Comparison of ENCODE assay signal across 27 cellular contexts in genomic region chr16:46562979-46563378, GRCh38.
"Had no signal": no experiment of that assay in that cellular context is flagged by ENCODE, and none has a peak within 500 bp of the region (broad histone marks: within the 10 kb centered on the region; RNA-seq: fewer than 3 reads in every experiment).

No MANE protein-coding gene starts in this region.

- H3K4me1 ChIP-seq: colonic mucosa, esophagus muscularis mucosa, esophagus squamous epithelium, foreskin keratinocyte, gastrocnemius medialis, gastroesophageal sphincter, heart left ventricle, heart right ventricle had no signal

- ATAC-seq: effector memory CD8-positive, alpha-beta T cell; esophagus mucosa; foreskin keratinocyte; gastrocnemius medialis; gastroesophageal sphincter; heart left ventricle; heart right ventricle had no signal

- H3K4me3 ChIP-seq: colonic mucosa, coronary artery, dorsolateral prefrontal cortex, esophagus muscularis mucosa, esophagus squamous epithelium, gastrocnemius medialis, gastroesophageal sphincter, heart left ventricle, heart right ventricle had no signal

- DNase-seq: colonic mucosa; cortex of kidney; dermis blood vessel endothelial cell; dorsolateral prefrontal cortex; effector CD4-positive, alpha-beta T cell; effector CD8-positive, alpha-beta T cell; effector memory CD4-positive, alpha-beta T cell; effector memory CD8-positive, alpha-beta T cell; endodermal cell; erythroblast; esophagus squamous epithelium; foreskin fibroblast; foreskin keratinocyte; foreskin melanocyte; gastrocnemius medialis; glutamatergic neuron; head of caudate nucleus; heart left ventricle; heart right ventricle had no signal

- H3K27ac ChIP-seq: colonic mucosa, coronary artery, dorsolateral prefrontal cortex, epithelial cell of prostate, esophagus muscularis mucosa, esophagus squamous epithelium, foreskin keratinocyte, gastrocnemius medialis, gastroesophageal sphincter, heart left ventricle, heart right ventricle had no signal

- H3K27me3 ChIP-seq: colonic mucosa, esophagus muscularis mucosa, esophagus squamous epithelium, foreskin keratinocyte, gastrocnemius medialis, gastroesophageal sphincter had no signal

- H3K9me3 ChIP-seq: colonic mucosa, esophagus muscularis mucosa, esophagus squamous epithelium, gastrocnemius medialis, gastroesophageal sphincter, heart left ventricle, heart right ventricle had no signal

- H3K36me3 ChIP-seq: colonic mucosa, esophagus muscularis mucosa, esophagus squamous epithelium, gastrocnemius medialis, gastroesophageal sphincter, heart left ventricle, heart right ventricle had no signal

- FAIRE-seq: colon, endometrium, endothelial cell of umbilical vein had no signal
